Comparison of ENCODE assay signal across 19 cellular contexts in the genomic region with DNA sequence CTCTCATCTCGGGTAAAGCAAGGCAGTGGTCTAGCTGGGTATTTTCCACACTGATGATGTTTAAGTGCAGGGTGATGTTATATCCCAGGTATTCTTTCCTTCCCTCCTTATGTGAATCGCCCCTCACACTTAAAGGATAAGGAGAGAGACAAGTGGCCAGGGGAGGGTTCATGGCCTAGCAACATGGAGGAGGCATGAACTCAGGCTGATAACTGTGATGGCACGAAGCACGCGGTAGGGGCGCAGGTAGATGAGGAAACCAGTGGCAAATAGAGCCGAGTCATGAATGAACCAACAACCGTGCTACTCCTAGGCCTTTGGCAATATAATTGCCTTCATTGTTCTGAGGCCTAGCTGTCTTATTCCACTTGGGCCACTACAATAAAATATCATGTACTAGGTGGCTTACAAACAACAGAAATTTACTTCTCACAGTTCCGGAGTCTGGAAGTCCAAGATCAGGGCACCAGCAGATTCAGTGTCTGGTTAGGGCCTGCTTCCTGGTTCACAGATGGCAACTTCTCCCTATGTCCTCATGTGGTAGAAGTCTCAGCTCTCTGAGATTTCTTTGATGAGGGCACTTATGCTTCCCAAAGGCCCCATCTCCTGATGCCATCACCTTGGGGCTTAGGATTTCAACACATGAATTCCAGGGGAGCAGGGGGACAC. TPM values are rescaled to one million over a fixed set of nuclear protein-coding genes. Genes with fewer than 3 reads are reported as not detected.
DNase-seq lines count a peak whose midpoint lies in the region; ATAC-seq, FAIRE-seq and TF ChIP-seq lines count a peak whose summit lies in the region.
"Had no signal": no experiment of that assay in that cellular context is flagged by ENCODE, and none has a peak within 500 bp of the region (broad histone marks: within the 10 kb centered on the region; RNA-seq: fewer than 3 reads in every experiment).

No MANE protein-coding gene starts in this region.

- no peak overlapping the region for H3K4me3 Mint-ChIP-seq in HFFc6
- H3K4me3 Mint-ChIP-seq: B cell; CD4-positive, CD25-positive, alpha-beta regulatory T cell; CD8-positive, alpha-beta T cell had no signal

- H3K27ac Mint-ChIP-seq in HFFc6 = no peak overlapping the region
- H3K27ac Mint-ChIP-seq: B cell; CD4-positive, CD25-positive, alpha-beta regulatory T cell; CD8-positive, alpha-beta T cell had no signal

- H3K27me3 ChIP-seq in HCT116 (ENCODE audit: insufficient read depth, low read length) (no peaks in the 10 kb centered on the region), K562 (ENCODE audit: control insufficient read depth in 2 of 2, insufficient read depth in 2 of 2, low read length in 2 of 2) (no peaks in the 10 kb centered on the region), esophagus muscularis mucosa (no peaks in the 10 kb centered on the region)
- H3K27me3 ChIP-seq: BLaER1 had no signal

- no peak for TF ChIP-seq EP300 in K562 (IDR thresholded peaks at IDR 0.05; ENCODE audit: low read length)
- TF ChIP-seq EP300 in esophagus muscularis mucosa (IDR thresholded peaks at IDR 0.05) = no peak

- H3K4me2 ChIP-seq in HCT116 (ENCODE audit: low read length) (no peak overlapping the region), K562 (ENCODE audit: insufficient read depth, low read length) (no peak overlapping the region)
- H3K4me2 ChIP-seq: BLaER1 had no signal

- TF ChIP-seq POLR2A in HCT116 (IDR thresholded peaks at IDR 0.05; ENCODE audit: borderline replicate concordance, extremely low read depth, insufficient read depth, insufficient read length) (no peak), K562 (conservative IDR thresholded peaks at IDR 0.05) (no peak), esophagus muscularis mucosa (IDR thresholded peaks at IDR 0.05; ENCODE audit: low read depth) (no peak)

- no peak overlapping the region for H3K9ac ChIP-seq in HCT116 (ENCODE audit: low read length)
- H3K9ac ChIP-seq in K562 (ENCODE audit: insufficient read depth in 1 of 2, low read depth in 2 of 2, low read length in 2 of 2) = no peak overlapping the region
- H3K9ac ChIP-seq: BLaER1 had no signal

- RAD21 ChIA-PET in HCT116 (lab: Charles Lee; ENCODE audit: low non-redundant PET in 1 of 2, low total read pairs in 2 of 2, uncharacterized antibody in 2 of 2, unreplicated experiment in 2 of 2) = no interaction called here

- TF ChIP-seq CTCF in HCT116 (IDR thresholded peaks at IDR 0.05 in 2 of 3, conservative IDR thresholded peaks at IDR 0.05 in 1 of 3; ENCODE audit: borderline replicate concordance in 1 of 3, insufficient read depth in 1 of 3, low read depth in 2 of 3, low read length in 2 of 3) (no peak), K562 (IDR thresholded peaks at IDR 0.05 in 2 of 3, conservative IDR thresholded peaks at IDR 0.05 in 1 of 3; ENCODE audit: insufficient read depth in 2 of 3, low read depth in 1 of 3, low read length in 3 of 3) (no peak), esophagus muscularis mucosa (IDR thresholded peaks at IDR 0.05) (no peak), HFFc6 (IDR thresholded peaks at IDR 0.05) (no peak)

- TF ChIP-seq RAD21 in HCT116 (IDR thresholded peaks at IDR 0.05; ENCODE audit: low read depth) = no peak
- peak in 1 of 2 experiments; percentile 5; a peak in 1 of 4 replicates for TF ChIP-seq RAD21 in K562 (CRISPR knock-in tag; conservative IDR thresholded peaks at IDR 0.05 in 1 of 2, IDR thresholded peaks at IDR 0.05 in 1 of 2)

- no peaks in the 10 kb centered on the region for H3K79me2 ChIP-seq in HCT116 (ENCODE audit: insufficient read depth, low read length)
- H3K79me2 ChIP-seq in K562 (ENCODE audit: control insufficient read depth, insufficient read depth, low read length) = no peaks in the 10 kb centered on the region

- H3K27ac ChIP-seq in HCT116 (ENCODE audit: low read depth, low read length) (no peak overlapping the region), K562 (ENCODE audit: extremely low read depth, low read depth, low read length) (no peak overlapping the region), esophagus muscularis mucosa (replicated peaks in 1 of 4) (no peak overlapping the region)
- H3K27ac ChIP-seq: BLaER1, C4-2B had no signal

- CTCF ChIA-PET in HCT116 (lab: Charles Lee) (no interaction called here), K562 (lab: Yijun Ruan, JAX; ENCODE audit: low intra/inter-chr PET ratio) (no interaction called here)

- no peaks in the 10 kb centered on the region for H3K9me2 ChIP-seq in HCT116 (ENCODE audit: insufficient read depth)

- in situ Hi-C loops in K562 (cut with MboI) = no loop called here

- H3K36me3 ChIP-seq in HCT116 (ENCODE audit: control insufficient read depth in 1 of 2, insufficient read depth in 2 of 2, low read length in 2 of 2) (no peaks in the 10 kb centered on the region), K562 (ENCODE audit: control insufficient read depth, insufficient read depth, low read length) (no peaks in the 10 kb centered on the region), esophagus muscularis mucosa (no peaks in the 10 kb centered on the region)
- H3K36me3 ChIP-seq: BLaER1 had no signal

- H2AFZ ChIP-seq in HCT116 (ENCODE audit: low read depth, low read length, poor library complexity, severe bottlenecking) = no peak overlapping the region
- peak overlapping the region; percentile 61 for H2AFZ ChIP-seq in K562 (ENCODE audit: low read depth, low read length)

- 72% methylated on average over 9 of the region's 9 CpGs for WGBS in K562 (ENCODE audit: insufficient coverage, low coverage, missing lambda C conversion rate)
- WGBS in esophagus muscularis mucosa = 88% methylated on average over 9 of the region's 9 CpGs

- no peak for ATAC-seq in HCT116
- ATAC-seq in K562 = no peak
- ATAC-seq in GM18517 (IDR thresholded peaks at IDR 0.05; ENCODE audit: unreplicated experiment) = no peak
- no peak for ATAC-seq in HG03342 (IDR thresholded peaks at IDR 0.05; ENCODE audit: unreplicated experiment)
- no peak for ATAC-seq in GM19395 (IDR thresholded peaks at IDR 0.05; ENCODE audit: unreplicated experiment)
- ATAC-seq: CD8-positive, alpha-beta T cell had no signal

- H3K4me3 ChIP-seq in HCT116 (replicated peaks in 1 of 2; ENCODE audit: low read depth in 1 of 2, low read length in 2 of 2) (no peak overlapping the region), K562 (no peak overlapping the region), esophagus muscularis mucosa (no peak overlapping the region)
- H3K4me3 ChIP-seq: BLaER1 had no signal

- POLR2A ChIA-PET in HCT116 (lab: Charles Lee) (no interaction called here), K562 (lab: Yijun Ruan, JAX) (interaction anchor here (0.7 to 3.5 kb wide), 5 partner anchors 10 to 68 kb away, joined by 3 to 16 read pairs (median 3); no protein-coding TSS in a partner anchor)

- intact Hi-C loops in HCT116 (cut with micrococcal nuclease) = no loop called here
- intact Hi-C loops in K562 (cut with micrococcal nuclease) = no loop called here
- intact Hi-C loops in esophagus muscularis mucosa (cut with DNase I) = no loop called here

- H4K20me1 ChIP-seq in HCT116 (ENCODE audit: insufficient read depth) (no peaks in the 10 kb centered on the region), K562 (replicated peaks; ENCODE audit: control insufficient read depth, insufficient read depth, low read length) (no peaks in the 10 kb centered on the region)
- H4K20me1 ChIP-seq: BLaER1 had no signal

- H3K4me1 ChIP-seq in HCT116 (ENCODE audit: control insufficient read depth in 1 of 2, insufficient read depth in 2 of 2, low read length in 2 of 2) = no peaks in the 10 kb centered on the region
- peaks cover 0 to 35% of the 10 kb centered on the region in 2 experiments; a peak in 4 of 5 replicates for H3K4me1 ChIP-seq in K562 (replicated peaks in 1 of 2; ENCODE audit: control insufficient read depth in 2 of 2, insufficient read depth in 2 of 2, low read length in 2 of 2)
- H3K4me1 ChIP-seq in esophagus muscularis mucosa = no peaks in the 10 kb centered on the region
- H3K4me1 ChIP-seq: Caco-2 had no signal

- DNase-seq in HCT116 (ENCODE audit: low read depth, low spot score) (no peak), K562 (ENCODE audit: extremely low read depth in 1 of 4, low spot score in 3 of 4) (no peak), esophagus muscularis mucosa (ENCODE audit: extremely low spot score) (peak; percentile 66), HFFc6 (no peak)
- DNase-seq: Caco-2; CD4-positive, CD25-positive, alpha-beta regulatory T cell; CD8-positive, alpha-beta T cell; DMS153; DND-41; GOT3; H7 had no signal

- no peaks in the 10 kb centered on the region for H3K9me1 ChIP-seq in K562 (ENCODE audit: control insufficient read depth, insufficient read depth, low read length)

- no peak for FAIRE-seq in K562 (lab: Jason Lieb, UNC)
- FAIRE-seq: G401.6, GM12892 had no signal

- no peaks in the 10 kb centered on the region for H3K9me3 Mint-ChIP-seq in HFFc6
- H3K9me3 Mint-ChIP-seq: CD8-positive, alpha-beta T cell had no signal

- H3K4me1 Mint-ChIP-seq in HFFc6 (ENCODE audit: low read depth) = peaks cover 6% of the 10 kb centered on the region

- BruUV-seq in HCT116 (replicated peaks; lab: Mats Ljungman, UMichigan) = no TSS peak
- no TSS peak for BruUV-seq in K562 (replicated peaks; lab: Mats Ljungman, UMichigan)

- H3K9me3 ChIP-seq in HCT116 (ENCODE audit: control insufficient read depth in 1 of 2, insufficient read depth in 1 of 2, low read depth in 1 of 2, low read length in 2 of 2) (no peaks in the 10 kb centered on the region), K562 (replicated peaks; ENCODE audit: control insufficient read depth, insufficient read depth, low read depth, low read length) (no peaks in the 10 kb centered on the region), esophagus muscularis mucosa (no peaks in the 10 kb centered on the region)
- H3K9me3 ChIP-seq: BLaER1, Caco-2 had no signal

- H3K36me3 Mint-ChIP-seq in HFFc6 (ENCODE audit: low read depth) = no peaks in the 10 kb centered on the region
- H3K36me3 Mint-ChIP-seq: CD4-positive, CD25-positive, alpha-beta regulatory T cell; CD8-positive, alpha-beta T cell had no signal

- H3K27me3 Mint-ChIP-seq in HFFc6 (ENCODE audit: insufficient read depth) = peaks cover 5% of the 10 kb centered on the region; the same call in 1 of the 2 replicates

RNA-seq across cellular contexts. Expression of gene PIK3CG, which starts 56.0 kb away (rescaled TPM):
- total RNA-seq in HCT116 (2021; ENCODE audit: unreplicated experiment) (0.05 TPM), K562 (2014; rRNA removed) (31.4 and 31.6 TPM in 2 replicates), K562 (2014; rRNA removed; fragmentation: Illumina TruSeq; extraction: Trizol) (30.6 and 37.7 TPM in 2 replicates), K562 (2015; rRNA removed; fragmentation: Illumina TruSeq; extraction: Trizol) (37.7 and 42.5 TPM in 2 replicates), K562 (2021) (33.7 and 35.4 TPM in 2 replicates), esophagus muscularis mucosa (1 to 10 TPM; 1.8 to 3.8 (median 2.7) TPM)
- polyA plus RNA-seq in HCT116 (2012) = not detected in 2 replicates
- 56.0 and 57.2 TPM in 2 replicates for total RNA-seq in K562 (2011; cell fraction: chromatin; rRNA removed; ENCODE audit: low replicate concordance)
- 34.2 and 36.7 TPM in 2 replicates for total RNA-seq in K562 (2011; cell fraction: nucleolus; rRNA removed)
- total RNA-seq in K562 (2011; cell fraction: nucleoplasm; rRNA removed) = 33.4 and 37.5 TPM in 2 replicates
- polyA plus RNA-seq in K562 (2011; rRNA removed) (22.8 and 24.6 TPM in 2 replicates), K562 (2014; fragmentation: Illumina TruSeq; extraction: Trizol) (29.0 and 32.3 TPM in 2 replicates), K562 (2014; fragmentation: Nextera tagmentation; extraction: Ambion mirVana) (1 to 10 TPM; 5.3 to 6.2 TPM), K562 (2014; rRNA removed) (10.7 and 12.9 TPM in 2 replicates)
- 13.7 and 24.1 TPM in 2 replicates for polyA plus RNA-seq in K562 (2011; cell fraction: cytosol; rRNA removed)
- polyA plus RNA-seq in K562 (2011; cell fraction: nucleus; rRNA removed) = 14.5 and 21.4 TPM in 2 replicates
- polyA plus RNA-seq in K562 (2012) = 19.0 and 36.2 TPM in 2 replicates
- polyA minus RNA-seq in K562 (2011; rRNA and poly(A)+ RNA removed) = 85.5 and 93.3 TPM in 2 replicates
- polyA minus RNA-seq in K562 (2011; cell fraction: cytosol; rRNA and poly(A)+ RNA removed) = 52.8 and 61.1 TPM in 2 replicates
- 68.7 and 79.4 TPM in 2 replicates for polyA minus RNA-seq in K562 (2011; cell fraction: nucleus; rRNA and poly(A)+ RNA removed)
- total RNA-seq in HFFc6 (2021; fragmentation: NEBNext Ultra II Directional; extraction: Animal tissue kit (Norgen Biotek cat#: 25700)) = not detected
- total RNA-seq: Caco-2 had no signal

Comparison
In these comparisons a context has a peak if more than half of its experiments do, and no peak if none do; other contexts are left out.
1. RNA of gene PIK3CG, which starts 56.0 kb away (total RNA-seq): 30.6 to 57.2 TPM in K562; 1.8 to 3.8 TPM in esophagus muscularis mucosa, 0.05 TPM in HCT116 (single experiment) and not detected in HFFc6; every median in the first group is over 4 times any median in the second.
2. Of the 22 proteins assayed by ChIP-seq in both K562 and HCT116: peak only in K562: none; only in HCT116: ZFX; in both: none; in neither: 20; mixed calls (peak in some experiments, not most) for 1.